In the genomic region with DNA sequence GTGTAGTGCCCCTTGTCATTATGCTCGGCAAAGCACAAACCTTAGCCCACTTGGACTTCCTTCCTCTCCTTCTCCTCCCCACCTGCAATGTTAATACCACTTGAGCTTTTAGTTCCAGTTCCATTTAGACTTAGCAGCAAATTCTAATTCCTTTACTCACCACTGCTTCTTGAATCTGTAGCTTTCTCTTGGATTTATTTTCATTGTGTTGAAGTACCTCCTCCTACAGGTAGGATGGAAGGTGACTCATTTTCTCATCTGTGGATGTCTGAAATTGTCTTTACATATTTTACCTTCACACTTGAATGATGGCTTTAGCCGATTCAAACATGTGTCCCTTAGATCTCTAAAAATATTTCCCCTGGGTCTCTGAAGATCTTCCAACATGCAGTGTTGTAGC, we compare ENCODE assay signal across 18 cellular contexts.
"Had no signal": no experiment of that assay in that cellular context is flagged by ENCODE, and none has a peak within 500 bp of the region (broad histone marks: within the 10 kb centered on the region; RNA-seq: fewer than 3 reads in every experiment).

No MANE protein-coding gene starts in this region.

- H3K36me3 Mint-ChIP-seq: activated naive CD4-positive, alpha-beta T cell treated with anti-CD3 and anti-CD28 coated beads, Interleukin-2, amount 10 ng/mL, durations not matched to agents 7 days and 5 days; naive thymus-derived CD8-positive, alpha-beta T cell; stimulated activated effector memory CD8-positive, alpha-beta T cell treated with anti-CD3 and anti-CD28 coated beads, Interleukin-12 subunit alpha, Interleukin-12 subunit beta, amount 100 ng/mL, for 72 hours had no signal

- H3K4me3 Mint-ChIP-seq: activated B cell treated with CpG ODN at 0.5 μM for 24 hours; activated naive CD4-positive, alpha-beta T cell treated with anti-CD3 and anti-CD28 coated beads, Interleukin-2, amount 10 ng/mL, durations not matched to agents 7 days and 5 days; activated T-helper 17 cell treated with anti-CD3 and anti-CD28 coated beads, Interleukin-2, amount 50 U/mL, for 72 hours; naive thymus-derived CD8-positive, alpha-beta T cell; stimulated activated effector memory CD8-positive, alpha-beta T cell treated with anti-CD3 and anti-CD28 coated beads, Interleukin-12 subunit alpha, Interleukin-12 subunit beta, amount 100 ng/mL, for 72 hours; T-helper 17 cell had no signal

- H3K4me1 Mint-ChIP-seq: activated naive CD4-positive, alpha-beta T cell treated with anti-CD3 and anti-CD28 coated beads, Interleukin-2, amount 10 ng/mL, durations not matched to agents 7 days and 5 days; activated T-helper 17 cell treated with anti-CD3 and anti-CD28 coated beads, Interleukin-2, amount 50 U/mL, for 72 hours; stimulated activated effector memory CD8-positive, alpha-beta T cell treated with anti-CD3 and anti-CD28 coated beads, Interleukin-12 subunit alpha, Interleukin-12 subunit beta, amount 100 ng/mL, for 72 hours; T-helper 17 cell had no signal

- H3K4me3 ChIP-seq: adrenal gland, gastrocnemius medialis, heart right ventricle, lung, smooth muscle cell had no signal

- H3K27me3 Mint-ChIP-seq: activated T-helper 17 cell treated with anti-CD3 and anti-CD28 coated beads, Interleukin-2, amount 50 U/mL, for 72 hours had no signal

- ATAC-seq: activated T-helper 17 cell treated with anti-CD3 and anti-CD28 coated beads, Interleukin-2, amount 50 U/mL, for 72 hours; gastrocnemius medialis; heart right ventricle; left colon; naive thymus-derived CD8-positive, alpha-beta T cell; right cardiac atrium; stimulated activated effector memory CD8-positive, alpha-beta T cell treated with anti-CD3 and anti-CD28 coated beads, Interleukin-12 subunit alpha, Interleukin-12 subunit beta, amount 100 ng/mL, for 72 hours; T-helper 17 cell had no signal

- H3K4me2 ChIP-seq: smooth muscle cell had no signal

- FAIRE-seq: endometrium had no signal

- H3K9me3 ChIP-seq: adrenal gland, gastrocnemius medialis had no signal

- H3K9me3 Mint-ChIP-seq: activated naive CD4-positive, alpha-beta T cell treated with anti-CD3 and anti-CD28 coated beads, Interleukin-2, amount 10 ng/mL, durations not matched to agents 7 days and 5 days; activated T-helper 17 cell treated with anti-CD3 and anti-CD28 coated beads, Interleukin-2, amount 50 U/mL, for 72 hours; naive thymus-derived CD8-positive, alpha-beta T cell; stimulated activated effector memory CD8-positive, alpha-beta T cell treated with anti-CD3 and anti-CD28 coated beads, Interleukin-12 subunit alpha, Interleukin-12 subunit beta, amount 100 ng/mL, for 72 hours had no signal

- H3K27me3 ChIP-seq: adrenal gland, gastrocnemius medialis had no signal

- H3K27ac Mint-ChIP-seq: activated B cell treated with CpG ODN at 0.5 μM for 24 hours; activated naive CD4-positive, alpha-beta T cell treated with anti-CD3 and anti-CD28 coated beads, Interleukin-2, amount 10 ng/mL, durations not matched to agents 7 days and 5 days; activated T-helper 17 cell treated with anti-CD3 and anti-CD28 coated beads, Interleukin-2, amount 50 U/mL, for 72 hours; naive thymus-derived CD8-positive, alpha-beta T cell; stimulated activated effector memory CD8-positive, alpha-beta T cell treated with anti-CD3 and anti-CD28 coated beads, Interleukin-12 subunit alpha, Interleukin-12 subunit beta, amount 100 ng/mL, for 72 hours; T-helper 17 cell had no signal

- H3K36me3 ChIP-seq: adrenal gland, gastrocnemius medialis, heart right ventricle had no signal

- H3K27ac ChIP-seq: adrenal gland, gastrocnemius medialis, heart right ventricle had no signal

- DNase-seq: activated B cell treated with CpG ODN at 0.5 μM for 24 hours; activated CD4-positive, alpha-beta T cell treated with anti-CD3 and anti-CD28 coated beads, Interleukin-2, amount 50 U/mL, for 1 hour; activated naive CD4-positive, alpha-beta T cell treated with anti-CD3 and anti-CD28 coated beads, Interleukin-2, amount 10 ng/mL, durations not matched to agents 7 days and 5 days; activated T-cell treated with anti-CD3 and anti-CD28 coated beads for 4 hours; adrenal gland; cerebellar nuclear complex; gastrocnemius medialis; heart right ventricle; left colon; naive thymus-derived CD8-positive, alpha-beta T cell; nucleus accumbens; right cardiac atrium; T-helper 17 cell had no signal
